Comparison of ENCODE assay signal across 8 cellular contexts in the genomic region with DNA sequence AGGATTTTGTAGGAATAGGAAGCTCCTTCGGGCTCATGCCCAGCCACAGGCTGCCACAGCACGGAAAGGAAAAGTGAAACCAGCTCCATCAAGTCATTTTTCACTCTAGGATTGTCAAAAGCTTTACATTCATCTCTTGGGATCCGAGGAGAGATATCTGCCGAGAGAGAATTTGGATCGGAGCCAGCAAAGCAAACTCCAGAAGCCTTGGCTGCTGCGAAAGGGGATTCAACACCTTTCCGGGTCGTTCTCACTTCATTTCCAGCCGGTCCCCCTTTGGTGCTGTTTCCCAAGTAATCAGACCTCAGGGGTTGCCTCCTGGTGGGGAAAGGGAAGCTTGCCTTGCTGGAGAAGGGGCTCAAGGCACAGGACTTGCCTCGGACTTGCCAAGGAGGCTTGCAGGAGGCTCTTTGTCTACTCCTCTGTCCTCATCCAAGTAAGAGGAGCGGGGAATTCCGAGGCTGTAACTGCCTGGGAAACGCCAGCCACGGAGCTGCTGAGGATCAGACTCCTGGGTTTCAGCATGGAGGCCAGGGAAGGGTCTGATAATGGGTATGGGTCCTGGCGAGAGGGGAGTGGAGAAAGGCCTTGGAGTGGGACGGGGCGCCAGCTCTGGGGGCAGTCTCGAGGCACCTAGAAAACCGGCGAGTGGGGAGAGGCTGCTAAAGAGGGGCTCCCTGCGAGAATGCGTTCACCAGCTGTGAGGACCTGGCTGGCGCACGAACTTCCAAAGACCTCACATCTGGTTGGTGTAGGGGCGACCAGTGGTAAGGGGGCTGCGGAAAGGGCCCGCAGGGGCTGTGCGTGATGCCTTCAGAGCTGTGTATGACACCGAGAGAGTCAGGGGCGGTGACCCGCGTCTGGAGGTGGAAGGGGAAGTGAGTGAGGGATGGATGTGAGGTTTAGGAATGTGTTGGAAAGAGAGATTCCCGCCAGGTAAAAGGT. TPM values are rescaled to one million over a fixed set of nuclear protein-coding genes. Genes with fewer than 3 reads are reported as not detected.
DNase-seq lines count a peak whose midpoint lies in the region; ATAC-seq, FAIRE-seq and TF ChIP-seq lines count a peak whose summit lies in the region.

No MANE protein-coding gene starts in this region.

- peaks cover 10% of the 10 kb centered on the region for H3K27me3 ChIP-seq in CD4-positive, CD25-positive, alpha-beta regulatory T cell (ENCODE audit: control insufficient read depth, insufficient read depth, low read length)
- H3K27me3 ChIP-seq in HL-60 (ENCODE audit: insufficient read depth, poor library complexity, severe bottlenecking) (peaks cover 28% of the 10 kb centered on the region), H1 (replicated peaks in 1 of 4; ENCODE audit: control insufficient read depth in 3 of 4, extremely low read depth in 1 of 4, insufficient read depth in 3 of 4, low read length in 3 of 4) (peaks cover 11 to 40% (median 36%) of the 10 kb centered on the region in 4 experiments), subcutaneous abdominal adipose tissue (ENCODE audit: control insufficient read depth in 5 of 5, insufficient read depth in 4 of 5, low read length in 5 of 5) (peaks cover 0 to 9% (median 0%) of the 10 kb centered on the region in 5 donors)

- no peaks in the 10 kb centered on the region for H3K9me3 ChIP-seq in CD4-positive, CD25-positive, alpha-beta regulatory T cell (ENCODE audit: control insufficient read depth in 2 of 2, low read length in 2 of 2)
- H3K9me3 ChIP-seq in H1 (ENCODE audit: insufficient read depth in 2 of 2, low read depth in 1 of 2, low read length in 1 of 2) = no peaks in the 10 kb centered on the region
- H3K9me3 ChIP-seq in subcutaneous abdominal adipose tissue (ENCODE audit: control insufficient read depth in 5 of 5, low read length in 5 of 5) = no peaks in the 10 kb centered on the region

- H3K23me2 ChIP-seq in H1 (ENCODE audit: low read depth, low read length) = peaks cover 12% of the 10 kb centered on the region

- H3K23ac ChIP-seq in H1 (ENCODE audit: insufficient read length) = no peak overlapping the region

- peak overlapping the region; percentile 37 for H3K27ac ChIP-seq in CD4-positive, CD25-positive, alpha-beta regulatory T cell (ENCODE audit: insufficient read depth, low read length, poor library complexity, severe bottlenecking)
- H3K27ac ChIP-seq in HL-60 (replicated peaks) (no peak overlapping the region), H1 (ENCODE audit: low read depth, low read length) (no peak overlapping the region), subcutaneous abdominal adipose tissue (ENCODE audit: low read depth, low read length) (no peak overlapping the region)

- peak; percentile 32 to 37 for ATAC-seq in CD4-positive, CD25-positive, alpha-beta regulatory T cell (ENCODE audit: low read depth in 2 of 2)
- no peak for ATAC-seq in HG03439 (IDR thresholded peaks at IDR 0.05; ENCODE audit: unreplicated experiment)

- H4K5ac ChIP-seq in H1 (ENCODE audit: insufficient read length, low read depth, low read length) = no peak overlapping the region

- no peak for TF ChIP-seq CTCF in HL-60 (IDR thresholded peaks at IDR 0.05; ENCODE audit: insufficient read depth, low read length)
- no peak; the same call in 1 of the 2 replicates for TF ChIP-seq CTCF in WI38 (IDR thresholded peaks at IDR 0.05; ENCODE audit: low read depth, low read length)
- TF ChIP-seq CTCF in H1 (IDR thresholded peaks at IDR 0.05; ENCODE audit: control extremely low read depth in 1 of 3, insufficient read depth in 1 of 3, low read depth in 1 of 3, low read length in 3 of 3) = peak in 1 of 3 experiments; percentile 1; a peak in 1 of 4 replicates

- CTCF ChIA-PET in H1 (lab: Charles Lee; ENCODE audit: partially characterized antibody) = interaction anchor here (0.7 to 3.2 kb wide), 6 partner anchors 13 to 319 kb away, joined by 3 to 10 read pairs (median 3); no protein-coding TSS in a partner anchor

- H3K36me3 ChIP-seq in CD4-positive, CD25-positive, alpha-beta regulatory T cell (ENCODE audit: control insufficient read depth, insufficient read depth, low read length) = no peaks in the 10 kb centered on the region
- H3K36me3 ChIP-seq in H1 (ENCODE audit: control insufficient read depth in 2 of 4, insufficient read depth in 4 of 4, low read length in 3 of 4) (no peaks in the 10 kb centered on the region), subcutaneous abdominal adipose tissue (ENCODE audit: control insufficient read depth in 5 of 5, insufficient read depth in 5 of 5, low read length in 5 of 5) (no peaks in the 10 kb centered on the region)

- H4K8ac ChIP-seq in H1 (ENCODE audit: extremely low read depth, insufficient read depth, low read length) = peak overlapping the region; percentile 54; the same call in 1 of the 2 replicates

- H2AFZ ChIP-seq in H1 (ENCODE audit: low read length) = peak overlapping the region; percentile 92

- H2BK120ac ChIP-seq in H1 (replicated peaks; ENCODE audit: low read depth, low read length) = peak overlapping the region; percentile 79

- peaks cover 4% of the 10 kb centered on the region for H3K36me3 Mint-ChIP-seq in CD4-positive, CD25-positive, alpha-beta regulatory T cell

- H3K4me1 ChIP-seq in CD4-positive, CD25-positive, alpha-beta regulatory T cell (ENCODE audit: control insufficient read depth, insufficient read depth, low read length, poor library complexity, severe bottlenecking) = peaks cover 31% of the 10 kb centered on the region
- peaks cover 0 to 11% (median under 1%) of the 10 kb centered on the region in 4 experiments; a peak in 4 of 7 replicates for H3K4me1 ChIP-seq in H1 (replicated peaks in 1 of 4; ENCODE audit: control insufficient read depth in 3 of 4, insufficient read depth in 4 of 4, low read length in 3 of 4)
- peaks cover 0 to 25% (median 22%) of the 10 kb centered on the region in 5 donors for H3K4me1 ChIP-seq in subcutaneous abdominal adipose tissue (ENCODE audit: control insufficient read depth in 5 of 5, insufficient read depth in 5 of 5, low read length in 5 of 5)

- H3K4me3 ChIP-seq in CD4-positive, CD25-positive, alpha-beta regulatory T cell (ENCODE audit: low read depth, low read length) = peak overlapping the region; percentile 87
- peak overlapping the region; percentile 39 for H3K4me3 ChIP-seq in HL-60 (replicated peaks; ENCODE audit: insufficient read depth, low read length)
- peak overlapping the region; percentile 64 for H3K4me3 ChIP-seq in WI38 (ENCODE audit: low read depth, low read length)
- H3K4me3 ChIP-seq in H1 (ENCODE audit: extremely low read depth in 1 of 4, insufficient read depth in 2 of 4, low read depth in 3 of 4, low read length in 4 of 4) = peak overlapping the region; percentile 43 to 68 (median 64)
- H3K4me3 ChIP-seq in subcutaneous abdominal adipose tissue (ENCODE audit: low read depth in 1 of 5, low read length in 5 of 5) = peak overlapping the region; percentile 81 to 92 (median 85)

- H3K4ac ChIP-seq in H1 (replicated peaks; ENCODE audit: insufficient read length, low read depth, low read length) = peak overlapping the region; percentile 60

- H2BK15ac ChIP-seq in H1 (ENCODE audit: low read length) = peak overlapping the region; percentile 81; the same call in 1 of the 2 replicates

- no peak; a peak in 1 of 4 replicates for TF ChIP-seq RAD21 in H1 (IDR thresholded peaks at IDR 0.05 in 1 of 2, conservative IDR thresholded peaks at IDR 0.05 in 1 of 2; ENCODE audit: low read depth in 2 of 2, low read length in 2 of 2)

- H3K4me1 Mint-ChIP-seq in CD4-positive, CD25-positive, alpha-beta regulatory T cell = peaks cover 0 to 36% (median 19%) of the 10 kb centered on the region in 4 donors

- peak overlapping the region; percentile 90 to 99 (median 96) for H3K27ac Mint-ChIP-seq in CD4-positive, CD25-positive, alpha-beta regulatory T cell

- peaks cover 21% of the 10 kb centered on the region for H3K27me3 Mint-ChIP-seq in CD4-positive, CD25-positive, alpha-beta regulatory T cell

- TF ChIP-seq EP300 in H1 (IDR thresholded peaks at IDR 0.05; ENCODE audit: borderline replicate concordance in 1 of 2, low read depth in 2 of 2, low read length in 2 of 2) = no peak

- 0 out of 2 replicates have a peak overlapping the region, but pooled peaks have one; percentile 46 for H2BK12ac ChIP-seq in H1 (ENCODE audit: low read depth, low read length)

- POLR2A ChIA-PET in H1 (lab: Charles Lee; ENCODE audit: partially characterized antibody) = interaction anchor here (0.6 to 1.5 kb wide), 5 partner anchors 14 to 280 kb away, joined by 3 to 6 read pairs (median 3); no protein-coding TSS in a partner anchor

- WGBS in H1 (ENCODE audit: extremely low coverage in 1 of 2, insufficient coverage in 1 of 2, insufficient read length in 1 of 2, insufficient replicate concordance in 2 of 2, low coverage in 1 of 2, low lambda C conversion rate in 2 of 2, missing lambda C conversion rate in 1 of 2), 2 experiments = 13% methylated on average over 33 of the region's 33 CpGs; no CpG with 5 or more reads in 1 of the 2 experiments

- peak overlapping the region; percentile 89 for H3K18ac ChIP-seq in H1 (ENCODE audit: extremely low read depth, low read length)

- peak overlapping the region in 3 of 4 experiments; percentile 26 to 44 (median 41); a peak in 5 of 7 replicates for H3K9ac ChIP-seq in H1 (replicated peaks in 1 of 4; ENCODE audit: extremely low read depth in 1 of 4, low read depth in 3 of 4, low read length in 3 of 4)
- peak overlapping the region; percentile 36 to 90 (median 77) for H3K9ac ChIP-seq in subcutaneous abdominal adipose tissue (ENCODE audit: low read length in 5 of 5)

- H4K20me1 ChIP-seq in H1 (replicated peaks in 1 of 2; ENCODE audit: control insufficient read depth in 1 of 2, insufficient read depth in 2 of 2, low read length in 2 of 2) = no peaks in the 10 kb centered on the region

- H3K9me3 Mint-ChIP-seq in CD4-positive, CD25-positive, alpha-beta regulatory T cell = peaks cover 0 to 2% (median 0%) of the 10 kb centered on the region in 7 donors

- peak overlapping the region; percentile 30; the same call in 1 of the 2 replicates for H2BK5ac ChIP-seq in H1 (ENCODE audit: low read depth, low read length)

- H2BK20ac ChIP-seq in H1 (ENCODE audit: low read length) = peak overlapping the region; percentile 86; the same call in 1 of the 2 replicates

- peak overlapping the region; percentile 93 to 97 (median 95) for H3K4me3 Mint-ChIP-seq in CD4-positive, CD25-positive, alpha-beta regulatory T cell

- TF ChIP-seq POLR2A in H1 (IDR thresholded peaks at IDR 0.05; ENCODE audit: control extremely low read depth in 1 of 2, low read depth in 2 of 2, low read length in 2 of 2) = no peak
- TF ChIP-seq POLR2A in H54 (IDR thresholded peaks at IDR 0.05; ENCODE audit: low read depth, low read length) = no peak

- H3K79me1 ChIP-seq in H1 (ENCODE audit: low read depth, low read length) = no peaks in the 10 kb centered on the region

- no peaks in the 10 kb centered on the region for H3K79me2 ChIP-seq in H1 (ENCODE audit: control insufficient read depth in 1 of 2, insufficient read depth in 2 of 2, low read length in 2 of 2)

- H4K91ac ChIP-seq in H1 (replicated peaks; ENCODE audit: insufficient read length, low read length) = peak overlapping the region; percentile 22

- no peak overlapping the region for H3K14ac ChIP-seq in H1 (ENCODE audit: insufficient read length)

- peak overlapping the region; percentile 94 to 99 for H3K4me2 ChIP-seq in H1 (ENCODE audit: insufficient read depth in 1 of 2, low read depth in 2 of 2, low read length in 2 of 2)

- FAIRE-seq in H1 (lab: Jason Lieb, UNC) (no peak), H54 (lab: Jason Lieb, UNC) (no peak)

- peak in 2 of 3 donors; percentile 18 to 37 for DNase-seq in CD4-positive, CD25-positive, alpha-beta regulatory T cell
- DNase-seq in HL-60 (ENCODE audit: low read depth in 1 of 2, low spot score in 1 of 2) (no peak), H1 (ENCODE audit: low read depth in 1 of 2, low spot score in 2 of 2) (peak; percentile 21 to 65), medulla oblongata (ENCODE audit: extremely low spot score) (peak; percentile 47), H54 (ENCODE audit: insufficient read length, low spot score) (no peak)

- H3K56ac ChIP-seq in H1 (replicated peaks; ENCODE audit: insufficient read length, low read depth, low read length) = no peak overlapping the region

- no peak overlapping the region for H2AK5ac ChIP-seq in H1 (ENCODE audit: low read depth, low read length)

RNA-seq across cellular contexts. Expression of gene ETV7, which starts 0.7 kb away (rescaled TPM):
- 6.3 TPM for total RNA-seq in CD4-positive, CD25-positive, alpha-beta regulatory T cell
- polyA plus RNA-seq in CD4-positive, CD25-positive, alpha-beta regulatory T cell = 10 to 100 TPM in 2 of 4 donors, 1 to 10 TPM in 2; 5.3 to 16.1 (median 9.5) TPM
- total RNA-seq in H1 (2021; fragmentation: NEBNext Ultra II Directional; extraction: Animal tissue kit (Norgen Biotek cat#: 25700)) = 0.21 and 0.54 TPM in 2 replicates
- polyA plus RNA-seq in H1 (2011; rRNA removed) = 2.4 TPM in 2 replicates
- 2.1 TPM for polyA plus RNA-seq in H1 (2011; cell fraction: cytosol; rRNA removed)
- polyA plus RNA-seq in H1 (2011; cell fraction: nucleus; rRNA removed) = 2.4 TPM
- 1.1 to 2.4 TPM (median 2.0 TPM) in 4 replicates for polyA plus RNA-seq in H1 (2012, experiment 1 of 2)
- polyA plus RNA-seq in H1 (2012, experiment 2 of 2) = 2.1 TPM
- polyA plus RNA-seq in H1 (2013, experiment 1 of 2) = 0.49 TPM
- 0.61 TPM for polyA plus RNA-seq in H1 (2013, experiment 2 of 2)
- 0.63 and 1.2 TPM in 2 replicates for polyA minus RNA-seq in H1 (2011; rRNA and poly(A)+ RNA removed)
- polyA minus RNA-seq in H1 (2011; cell fraction: cytosol; rRNA and poly(A)+ RNA removed) = 1.5 TPM
- polyA minus RNA-seq in H1 (2011; cell fraction: nucleus; rRNA and poly(A)+ RNA removed) = 0.60 TPM

RNA-seq across cellular contexts. Expression of gene BNIP5, which starts 50.1 kb away (rescaled TPM):
- not detected for total RNA-seq in CD4-positive, CD25-positive, alpha-beta regulatory T cell
- polyA plus RNA-seq in CD4-positive, CD25-positive, alpha-beta regulatory T cell = not detected
- not detected in 2 replicates for total RNA-seq in H1 (2021; fragmentation: NEBNext Ultra II Directional; extraction: Animal tissue kit (Norgen Biotek cat#: 25700))
- polyA plus RNA-seq in H1 (2011; rRNA removed) = not detected in 2 replicates
- polyA plus RNA-seq in H1 (2011; cell fraction: cytosol; rRNA removed) = not detected
- polyA plus RNA-seq in H1 (2011; cell fraction: nucleus; rRNA removed) = 0.03 TPM
- polyA plus RNA-seq in H1 (2012, experiment 1 of 2) = 0.05 TPM in 1 of 4 replicates, not detected in the others
- polyA plus RNA-seq in H1 (2012, experiment 2 of 2) = not detected
- not detected for polyA plus RNA-seq in H1 (2013, experiment 1 of 2)
- polyA plus RNA-seq in H1 (2013, experiment 2 of 2) = 0.02 TPM
- polyA minus RNA-seq in H1 (2011; rRNA and poly(A)+ RNA removed) = 0.20 TPM in 1 of 2 replicates, not detected in the other
- polyA minus RNA-seq in H1 (2011; cell fraction: cytosol; rRNA and poly(A)+ RNA removed) = not detected
- not detected for polyA minus RNA-seq in H1 (2011; cell fraction: nucleus; rRNA and poly(A)+ RNA removed)

RNA-seq across cellular contexts. Expression of gene PXT1, which starts 55.9 kb away (rescaled TPM):
- 0.37 TPM for total RNA-seq in CD4-positive, CD25-positive, alpha-beta regulatory T cell
- under 1 TPM in 2 of 4 donors, not detected in 2; 0.08 to 0.09 TPM for polyA plus RNA-seq in CD4-positive, CD25-positive, alpha-beta regulatory T cell
- not detected in 2 replicates for total RNA-seq in H1 (2021; fragmentation: NEBNext Ultra II Directional; extraction: Animal tissue kit (Norgen Biotek cat#: 25700))
- 0.06 and 0.20 TPM in 2 replicates for polyA plus RNA-seq in H1 (2011; rRNA removed)
- 0.23 TPM for polyA plus RNA-seq in H1 (2011; cell fraction: cytosol; rRNA removed)
- polyA plus RNA-seq in H1 (2011; cell fraction: nucleus; rRNA removed) = 0.16 TPM
- polyA plus RNA-seq in H1 (2012, experiment 1 of 2) = 0.17 to 0.21 TPM in 2 of 4 replicates, not detected in the others
- polyA plus RNA-seq in H1 (2012, experiment 2 of 2) = not detected
- polyA plus RNA-seq in H1 (2013, experiment 1 of 2) = not detected
- polyA plus RNA-seq in H1 (2013, experiment 2 of 2) = 0.04 TPM
- polyA minus RNA-seq in H1 (2011; rRNA and poly(A)+ RNA removed) = 0.19 TPM in 1 of 2 replicates, not detected in the other
- not detected for polyA minus RNA-seq in H1 (2011; cell fraction: cytosol; rRNA and poly(A)+ RNA removed)
- polyA minus RNA-seq in H1 (2011; cell fraction: nucleus; rRNA and poly(A)+ RNA removed) = not detected

RNA-seq across cellular contexts. Expression of gene KCTD20, which starts 56.0 kb away (rescaled TPM):
- 41.7 TPM for total RNA-seq in CD4-positive, CD25-positive, alpha-beta regulatory T cell
- 10 to 100 TPM; 35.4 to 47.8 (median 40.1) TPM for polyA plus RNA-seq in CD4-positive, CD25-positive, alpha-beta regulatory T cell
- total RNA-seq in H1 (2021; fragmentation: NEBNext Ultra II Directional; extraction: Animal tissue kit (Norgen Biotek cat#: 25700)) = 23.2 and 26.2 TPM in 2 replicates
- 8.4 and 10.1 TPM in 2 replicates for polyA plus RNA-seq in H1 (2011; rRNA removed)
- polyA plus RNA-seq in H1 (2011; cell fraction: cytosol; rRNA removed) = 14.6 TPM
- polyA plus RNA-seq in H1 (2011; cell fraction: nucleus; rRNA removed) = 9.5 TPM
- 12.0 to 17.1 TPM (median 13.5 TPM) in 4 replicates for polyA plus RNA-seq in H1 (2012, experiment 1 of 2)
- 0.92 TPM for polyA plus RNA-seq in H1 (2012, experiment 2 of 2)
- 14.9 TPM for polyA plus RNA-seq in H1 (2013, experiment 1 of 2)
- polyA plus RNA-seq in H1 (2013, experiment 2 of 2) = 15.7 TPM
- polyA minus RNA-seq in H1 (2011; rRNA and poly(A)+ RNA removed) = 26.8 and 36.7 TPM in 2 replicates
- 15.2 TPM for polyA minus RNA-seq in H1 (2011; cell fraction: cytosol; rRNA and poly(A)+ RNA removed)
- polyA minus RNA-seq in H1 (2011; cell fraction: nucleus; rRNA and poly(A)+ RNA removed) = 25.3 TPM

Comparison
In these comparisons a context has a peak if more than half of its experiments do, and no peak if none do; other contexts are left out.
1. DNase-seq: peak in CD4-positive, CD25-positive, alpha-beta regulatory T cell (2 of 3), H1 (2 of 2) and medulla oblongata (single experiment); none in HL-60 (0 of 2) and H54 (single experiment).
2. Peak in every context shown above with its lines, with median percentiles within 50 percentile points of each other: H3K4me3 ChIP-seq.